Comparison of ENCODE assay signal across 8 cellular contexts in genomic region chr18:31741096-31741735, GRCh38. TPM values are rescaled to one million over a fixed set of nuclear protein-coding genes. Genes with fewer than 3 reads are reported as not detected.
DNase-seq lines count a peak whose midpoint lies in the region; ATAC-seq and TF ChIP-seq lines count a peak whose summit lies in the region.

No MANE protein-coding gene starts in this region.

- H3K36me3 Mint-ChIP-seq in MCF 10A (ENCODE audit: insufficient read depth, unreplicated experiment), result no peaks in the 10 kb centered on the region
- peaks cover 4 to 6% of the 10 kb centered on the region in 2 donors for H3K36me3 Mint-ChIP-seq in stimulated activated naive B cell treated with anti-CD40 and anti-IgM and Interleukin-4, amounts not matched to agents 10 μg/mL and 1 μg/mL and 100 μg/mL, for 72 hours

- BruUV-seq in MCF 10A (replicated peaks; lab: Mats Ljungman, UMichigan), result no TSS peak

- peaks cover 8% of the 10 kb centered on the region for H3K9me3 Mint-ChIP-seq in MCF 10A (ENCODE audit: unreplicated experiment)
- H3K9me3 Mint-ChIP-seq in stimulated activated naive B cell treated with anti-CD40 and anti-IgM and Interleukin-4, amounts not matched to agents 10 μg/mL and 1 μg/mL and 100 μg/mL, for 72 hours, result peaks cover 5 to 6% of the 10 kb centered on the region in 2 donors

- intact Hi-C loops in MCF 10A (cut with micrococcal nuclease), result loop anchor here (1.0 to 10.0 kb wide), 4 partner anchors 78 to 334 kb away; no protein-coding TSS in a partner anchor

- H3K27ac Mint-ChIP-seq in MCF 10A (ENCODE audit: low read depth, unreplicated experiment), result no peak overlapping the region
- no peak overlapping the region for H3K27ac Mint-ChIP-seq in stimulated activated naive B cell treated with anti-CD40 and anti-IgM and Interleukin-4, amounts not matched to agents 10 μg/mL and 1 μg/mL and 100 μg/mL, for 72 hours

- POLR2A ChIA-PET in MCF 10A (lab: Yijun Ruan, JAX), result no interaction called here

- H3K4me3 Mint-ChIP-seq in MCF 10A (ENCODE audit: unreplicated experiment), result no peak overlapping the region
- H3K4me3 Mint-ChIP-seq in stimulated activated naive B cell treated with anti-CD40 and anti-IgM and Interleukin-4, amounts not matched to agents 10 μg/mL and 1 μg/mL and 100 μg/mL, for 72 hours, result no peak overlapping the region

- DNase-seq in EL, result peak; percentile 24
- DNase-seq in HT-29 (ENCODE audit: low spot score), result peak; percentile 55
- peak; percentile 6 for DNase-seq in SKM-1 treated with dmso at 0.1 percent for 144 hours (lab: John Stamatoyannopoulos, UW; ENCODE audit: unreplicated experiment)
- DNase-seq in MCF 10A (ENCODE audit: unreplicated experiment), result peak; percentile 59
- peak; percentile 51 for DNase-seq in medulla oblongata (ENCODE audit: extremely low spot score)
- DNase-seq in stimulated activated naive B cell treated with anti-CD40 and anti-IgM and Interleukin-4, amounts not matched to agents 10 μg/mL and 1 μg/mL and 100 μg/mL, for 72 hours, result peak; percentile 10
- DNase-seq in UCSD-AML1 (lab: John Stamatoyannopoulos, UW; ENCODE audit: unreplicated experiment), result no peak

- CTCF ChIA-PET in MCF 10A (lab: Yijun Ruan, JAX), result interaction anchor here (0.5 to 3.7 kb wide), 15 partner anchors 10 to 685 kb away, joined by 3 to 28 read pairs (median 3); no protein-coding TSS in a partner anchor

- no peaks in the 10 kb centered on the region for H3K27me3 Mint-ChIP-seq in MCF 10A (ENCODE audit: insufficient read depth, unreplicated experiment)
- H3K27me3 Mint-ChIP-seq in stimulated activated naive B cell treated with anti-CD40 and anti-IgM and Interleukin-4, amounts not matched to agents 10 μg/mL and 1 μg/mL and 100 μg/mL, for 72 hours, result no peaks in the 10 kb centered on the region

- no peaks in the 10 kb centered on the region for H3K4me1 Mint-ChIP-seq in MCF 10A (ENCODE audit: insufficient read depth, unreplicated experiment)
- H3K4me1 Mint-ChIP-seq in stimulated activated naive B cell treated with anti-CD40 and anti-IgM and Interleukin-4, amounts not matched to agents 10 μg/mL and 1 μg/mL and 100 μg/mL, for 72 hours, result no peaks in the 10 kb centered on the region

- ATAC-seq in stimulated activated naive B cell treated with anti-CD40 and anti-IgM and Interleukin-4, amounts not matched to agents 10 μg/mL and 1 μg/mL and 100 μg/mL, for 72 hours (replicated peaks), result peak; percentile 36 to 53
- ATAC-seq in GM19463 (IDR thresholded peaks at IDR 0.05; ENCODE audit: unreplicated experiment), result no peak

- peak; percentile 81 for TF ChIP-seq CTCF in MCF 10A (IDR thresholded peaks at IDR 0.05; ENCODE audit: unreplicated experiment)

RNA-seq across cellular contexts. Expression of gene SLC25A52, which starts 19.5 kb away (rescaled TPM):
- not detected in 2 replicates for total RNA-seq in HT-29 (2014; rRNA removed; shearing (Covaris generic))
- total RNA-seq in MCF 10A (2022), result not detected in 2 replicates

RNA-seq across cellular contexts. Expression of gene B4GALT6, which starts 56.8 kb away (rescaled TPM):
- total RNA-seq in HT-29 (2014; rRNA removed; shearing (Covaris generic)), result 0.68 and 2.3 TPM in 2 replicates
- total RNA-seq in MCF 10A (2022), result 6.0 and 14.5 TPM in 2 replicates
